ENCODE assay signal across 16 cellular contexts in the genomic region with DNA sequence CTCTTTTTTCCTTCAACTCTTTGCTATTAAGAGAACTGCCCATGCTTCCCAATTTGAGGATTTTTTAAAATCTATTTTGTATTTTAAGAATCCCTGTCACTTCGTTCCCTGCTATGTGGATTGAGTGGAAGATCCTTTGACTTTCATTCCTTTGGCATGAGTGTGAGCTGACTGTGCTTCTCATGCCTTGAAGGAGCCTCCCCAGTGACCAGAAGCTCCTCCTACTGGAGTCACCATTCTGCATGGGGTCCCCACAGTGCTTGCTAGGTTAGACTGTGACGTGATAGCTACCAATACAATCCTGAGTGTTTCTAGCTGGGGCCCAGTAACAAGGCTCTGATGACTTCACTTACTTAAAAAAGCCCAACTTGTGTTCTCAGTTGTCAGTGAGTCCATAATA.
DNase-seq lines count a peak whose midpoint lies in the region; ATAC-seq, FAIRE-seq and TF ChIP-seq lines count a peak whose summit lies in the region.
"Had no signal": no experiment of that assay in that cellular context is flagged by ENCODE, and none has a peak within 500 bp of the region (broad histone marks: within the 10 kb centered on the region; RNA-seq: fewer than 3 reads in every experiment).

No MANE protein-coding gene starts in this region.

- H3K9me3 Mint-ChIP-seq in stimulated activated memory B cell treated with anti-CD40 and anti-IgM and Interleukin-4, amounts not matched to agents 10 μg/mL and 1 μg/mL and 100 μg/mL, for 72 hours, result no peaks in the 10 kb centered on the region
- H3K9me3 Mint-ChIP-seq: activated CD4-positive, alpha-beta memory T cell treated with anti-CD3 and anti-CD28 coated beads, Interleukin-2, amount 10 ng/mL, durations not matched to agents 7 days and 5 days; brain; endodermal cell; type B pancreatic cell had no signal

- peaks cover 24% of the 10 kb centered on the region for H3K4me1 ChIP-seq in adipocyte (ENCODE audit: control insufficient read depth, insufficient read depth, low read length)
- H3K4me1 ChIP-seq: lower lobe of right lung had no signal

- H3K36me3 Mint-ChIP-seq in stimulated activated memory B cell treated with anti-CD40 and anti-IgM and Interleukin-4, amounts not matched to agents 10 μg/mL and 1 μg/mL and 100 μg/mL, for 72 hours, result no peaks in the 10 kb centered on the region

- H3K36me3 ChIP-seq in adipocyte (ENCODE audit: control insufficient read depth, insufficient read depth, low read length, severe bottlenecking), result no peaks in the 10 kb centered on the region

- ATAC-seq in HG02884 (IDR thresholded peaks at IDR 0.05; ENCODE audit: unreplicated experiment) (no peak), HG02870 (IDR thresholded peaks at IDR 0.05; ENCODE audit: unreplicated experiment) (no peak), HG03342 (IDR thresholded peaks at IDR 0.05; ENCODE audit: unreplicated experiment) (no peak)
- no peak for ATAC-seq in stimulated activated memory B cell treated with anti-CD40 and anti-IgM and Interleukin-4, amounts not matched to agents 10 μg/mL and 1 μg/mL and 100 μg/mL, for 72 hours
- ATAC-seq: lower lobe of right lung, T-helper 17 cell had no signal

- no peaks in the 10 kb centered on the region for H3K9me3 ChIP-seq in adipocyte (ENCODE audit: control insufficient read depth, low read length)
- H3K9me3 ChIP-seq: lower lobe of right lung had no signal

- DNase-seq in 8988T, result peak; percentile 12
- peak; percentile 62 for DNase-seq in H54 (ENCODE audit: insufficient read length, low spot score)
- peak; percentile 71 for DNase-seq in adipocyte (ENCODE audit: low read depth)
- peak; percentile 75 for DNase-seq in hepatic stellate cell (ENCODE audit: low spot score)
- DNase-seq: activated CD4-positive, alpha-beta memory T cell treated with anti-CD3 and anti-CD28 coated beads, Interleukin-2, amount 10 ng/mL, durations not matched to agents 7 days and 5 days; endodermal cell; lower lobe of right lung; OCI-M1; T-helper 17 cell had no signal

- FAIRE-seq in H54 (lab: Jason Lieb, UNC), result peak; percentile 69
- FAIRE-seq: GM12892 had no signal

- no peak overlapping the region for H3K4me3 Mint-ChIP-seq in stimulated activated memory B cell treated with anti-CD40 and anti-IgM and Interleukin-4, amounts not matched to agents 10 μg/mL and 1 μg/mL and 100 μg/mL, for 72 hours
- H3K4me3 Mint-ChIP-seq: activated CD4-positive, alpha-beta memory T cell treated with anti-CD3 and anti-CD28 coated beads, Interleukin-2, amount 10 ng/mL, durations not matched to agents 7 days and 5 days; brain; endodermal cell; T-helper 17 cell; type B pancreatic cell had no signal

- H3K4me1 Mint-ChIP-seq in stimulated activated memory B cell treated with anti-CD40 and anti-IgM and Interleukin-4, amounts not matched to agents 10 μg/mL and 1 μg/mL and 100 μg/mL, for 72 hours, result peaks cover 12% of the 10 kb centered on the region
- H3K4me1 Mint-ChIP-seq: activated CD4-positive, alpha-beta memory T cell treated with anti-CD3 and anti-CD28 coated beads, Interleukin-2, amount 10 ng/mL, durations not matched to agents 7 days and 5 days; endodermal cell; T-helper 17 cell had no signal

- no peak overlapping the region for H3K4me3 ChIP-seq in adipocyte (ENCODE audit: low read length)
- H3K4me3 ChIP-seq: lower lobe of right lung had no signal

- no peak for TF ChIP-seq POLR2A in H54 (IDR thresholded peaks at IDR 0.05; ENCODE audit: low read depth, low read length)

- no peak overlapping the region for H3K27ac Mint-ChIP-seq in stimulated activated memory B cell treated with anti-CD40 and anti-IgM and Interleukin-4, amounts not matched to agents 10 μg/mL and 1 μg/mL and 100 μg/mL, for 72 hours
- H3K27ac Mint-ChIP-seq: activated CD4-positive, alpha-beta memory T cell treated with anti-CD3 and anti-CD28 coated beads, Interleukin-2, amount 10 ng/mL, durations not matched to agents 7 days and 5 days; endodermal cell; T-helper 17 cell; type B pancreatic cell had no signal

- H3K27me3 ChIP-seq in adipocyte (replicated peaks; ENCODE audit: control insufficient read depth, insufficient read depth, low read length), result no peaks in the 10 kb centered on the region

- no peaks in the 10 kb centered on the region for H3K27me3 Mint-ChIP-seq in stimulated activated memory B cell treated with anti-CD40 and anti-IgM and Interleukin-4, amounts not matched to agents 10 μg/mL and 1 μg/mL and 100 μg/mL, for 72 hours
- H3K27me3 Mint-ChIP-seq: activated CD4-positive, alpha-beta memory T cell treated with anti-CD3 and anti-CD28 coated beads, Interleukin-2, amount 10 ng/mL, durations not matched to agents 7 days and 5 days; brain; T-helper 17 cell; type B pancreatic cell had no signal

- no peak overlapping the region for H3K9ac ChIP-seq in adipocyte (ENCODE audit: low read length)

Comparison
In these comparisons a context has a peak if more than half of its experiments do, and no peak if none do; other contexts are left out.
1. DNase-seq: peak in every context shown above with its lines; median percentile 75 in hepatic stellate cell; 71 in adipocyte; 62 in H54; 12 in 8988T.